14 cellular contexts compared by ENCODE assay signal in genomic region chr3:129004639-129005295, GRCh38. TPM values are rescaled to one million over a fixed set of nuclear protein-coding genes. Genes with fewer than 3 reads are reported as not detected.
A peak's percentile ranks its signal among the peaks of the same experiment; 100 is the strongest.
DNase-seq lines count a peak whose midpoint lies in the region; ATAC-seq and TF ChIP-seq lines count a peak whose summit lies in the region.
"Had no signal": no experiment of that assay in that cellular context is flagged by ENCODE, and none has a peak within 500 bp of the region (broad histone marks: within the 10 kb centered on the region; RNA-seq: fewer than 3 reads in every experiment).

No MANE protein-coding gene starts in this region.

- peak overlapping the region; percentile 1 for H3K27ac Mint-ChIP-seq in activated CD4-positive, alpha-beta T cell treated with anti-CD3 and anti-CD28 coated beads for 36 hours
- no peak overlapping the region for H3K27ac Mint-ChIP-seq in endothelial cell (ENCODE audit: unreplicated experiment)
- H3K27ac Mint-ChIP-seq: activated naive CD4-positive, alpha-beta T cell treated with anti-CD3 and anti-CD28 coated beads, Interleukin-2, amount 10 ng/mL, durations not matched to agents 7 days and 5 days; dendritic cell treated with granulocyte-macrophage colony-stimulating factor and Interleukin-4, amounts not matched to agents 40 ng/mL and 50 ng/mL, for 4 days had no signal

- POLR2A ChIA-PET in activated CD4-positive, alpha-beta T cell treated with anti-CD3 and anti-CD28 coated beads for 36 hours (lab: Charles Lee), result interaction anchor here (1.7 kb wide), 1 partner anchor 11 kb away, joined by 4 read pairs; the partner anchor contains the start of gene CFAP92
- POLR2A ChIA-PET in RWPE1 (lab: Yijun Ruan, JAX; ENCODE audit: low non-redundant PET), result no interaction called here

- H3K4me3 Mint-ChIP-seq in activated CD4-positive, alpha-beta T cell treated with anti-CD3 and anti-CD28 coated beads for 36 hours, result no peak overlapping the region
- peak overlapping the region; percentile 76 for H3K4me3 Mint-ChIP-seq in endothelial cell (ENCODE audit: unreplicated experiment)
- H3K4me3 Mint-ChIP-seq: activated naive CD4-positive, alpha-beta T cell treated with anti-CD3 and anti-CD28 coated beads, Interleukin-2, amount 10 ng/mL, durations not matched to agents 7 days and 5 days; dendritic cell treated with granulocyte-macrophage colony-stimulating factor and Interleukin-4, amounts not matched to agents 40 ng/mL and 50 ng/mL, for 4 days had no signal

- H3K4me1 ChIP-seq in rectal smooth muscle tissue (ENCODE audit: control insufficient read depth, insufficient read depth, low read length), result peaks cover 8% of the 10 kb centered on the region
- peaks cover 4% of the 10 kb centered on the region for H3K4me1 ChIP-seq in prostate gland (replicated peaks)
- H3K4me1 ChIP-seq: uterus had no signal

- peaks cover 25% of the 10 kb centered on the region for H3K27me3 Mint-ChIP-seq in activated CD4-positive, alpha-beta T cell treated with anti-CD3 and anti-CD28 coated beads for 36 hours
- H3K27me3 Mint-ChIP-seq in endothelial cell (ENCODE audit: unreplicated experiment), result peaks cover 19% of the 10 kb centered on the region

- TF ChIP-seq CTCF in endothelial cell (IDR thresholded peaks at IDR 0.05; ENCODE audit: unreplicated experiment), result no peak
- no peak for TF ChIP-seq CTCF in RWPE1 (conservative IDR thresholded peaks at IDR 0.05; ENCODE audit: low read depth)
- no peak for TF ChIP-seq CTCF in prostate gland (IDR thresholded peaks at IDR 0.05)

- no peaks in the 10 kb centered on the region for H3K36me3 Mint-ChIP-seq in activated CD4-positive, alpha-beta T cell treated with anti-CD3 and anti-CD28 coated beads for 36 hours (ENCODE audit: low read depth)
- H3K36me3 Mint-ChIP-seq in endothelial cell (ENCODE audit: low read depth, unreplicated experiment), result peaks cover 39% of the 10 kb centered on the region

- H3K36me3 ChIP-seq in rectal smooth muscle tissue (ENCODE audit: control insufficient read depth, insufficient read depth, low read length), result peaks cover 3% of the 10 kb centered on the region
- H3K36me3 ChIP-seq in prostate gland, result no peaks in the 10 kb centered on the region
- H3K36me3 ChIP-seq: uterus had no signal

- H3K27ac ChIP-seq in rectal smooth muscle tissue (ENCODE audit: low read depth, low read length) (peak overlapping the region; percentile 40), RWPE1 (no peak overlapping the region), prostate gland (peak overlapping the region in 1 of 2 donors; percentile 25)

- TF ChIP-seq POLR2A in prostate gland (IDR thresholded peaks at IDR 0.05), result no peak

- DNase-seq in activated CD4-positive, alpha-beta T cell treated with anti-CD3 and anti-CD28 coated beads for 36 hours, result no peak
- DNase-seq in activated CD4-positive, alpha-beta T cell treated with anti-CD3 and anti-CD28 coated beads, Interleukin-2, amount 50 U/mL, for 48 hours, result no peak
- DNase-seq in NCI-H2081 treated with DMSO at 0.1 percent for 48 hours (lab: John Stamatoyannopoulos, UW) (peak; percentile 48), endothelial cell (ENCODE audit: low spot score) (no peak), NCI-H526 (lab: John Stamatoyannopoulos, UW) (no peak), RWPE1 (ENCODE audit: low spot score) (no peak), prostate gland (ENCODE audit: low spot score) (no peak)
- DNase-seq: ACHN; activated CD4-positive, alpha-beta T cell treated with anti-CD3 and anti-CD28 coated beads for 48 hours; activated naive CD4-positive, alpha-beta T cell treated with anti-CD3 and anti-CD28 coated beads, Interleukin-2, amount 10 ng/mL, durations not matched to agents 7 days and 5 days; kidney glomerular epithelial cell; uterus had no signal

- ATAC-seq in activated CD4-positive, alpha-beta T cell treated with anti-CD3 and anti-CD28 coated beads for 36 hours, result peak; percentile 20

- H3K27me3 ChIP-seq in rectal smooth muscle tissue (ENCODE audit: control insufficient read depth, insufficient read depth, low read length), result peaks cover 14% of the 10 kb centered on the region
- H3K27me3 ChIP-seq in prostate gland (replicated peaks; ENCODE audit: insufficient read depth), result no peaks in the 10 kb centered on the region
- H3K27me3 ChIP-seq: uterus had no signal

- no peaks in the 10 kb centered on the region for H3K9me3 Mint-ChIP-seq in activated CD4-positive, alpha-beta T cell treated with anti-CD3 and anti-CD28 coated beads for 36 hours (ENCODE audit: low read depth)
- no peaks in the 10 kb centered on the region for H3K9me3 Mint-ChIP-seq in endothelial cell (ENCODE audit: unreplicated experiment)
- H3K9me3 Mint-ChIP-seq: activated naive CD4-positive, alpha-beta T cell treated with anti-CD3 and anti-CD28 coated beads, Interleukin-2, amount 10 ng/mL, durations not matched to agents 7 days and 5 days; dendritic cell treated with granulocyte-macrophage colony-stimulating factor and Interleukin-4, amounts not matched to agents 40 ng/mL and 50 ng/mL, for 4 days had no signal

- intact Hi-C loops in activated CD4-positive, alpha-beta T cell treated with anti-CD3 and anti-CD28 coated beads for 36 hours (cut with DNase I, micrococcal nuclease), result no loop called here
- intact Hi-C loops in prostate gland (cut with DNase I), result no loop called here

- 62% methylated on average over 6 of the region's 6 CpGs for WGBS in prostate gland

- H3K9ac ChIP-seq in rectal smooth muscle tissue (ENCODE audit: low read length), result no peak overlapping the region

- no peaks in the 10 kb centered on the region for H3K9me3 ChIP-seq in prostate gland
- H3K9me3 ChIP-seq: uterus had no signal

- CTCF ChIA-PET in activated CD4-positive, alpha-beta T cell treated with anti-CD3 and anti-CD28 coated beads for 36 hours (lab: Charles Lee), result interaction anchor here (0.7 to 2.4 kb wide), 10 partner anchors 9 to 242 kb away, joined by 3 to 12 read pairs (median 4); no protein-coding TSS in a partner anchor
- CTCF ChIA-PET in RWPE1 (lab: Yijun Ruan, JAX), result interaction anchor here (0.5 to 1.8 kb wide), 2 partner anchors 12 to 387 kb away, joined by 3 to 9 read pairs; no protein-coding TSS in a partner anchor

- peaks cover 29% of the 10 kb centered on the region for H3K4me1 Mint-ChIP-seq in activated CD4-positive, alpha-beta T cell treated with anti-CD3 and anti-CD28 coated beads for 36 hours
- peaks cover 38% of the 10 kb centered on the region for H3K4me1 Mint-ChIP-seq in endothelial cell (ENCODE audit: unreplicated experiment)

- H3K4me3 ChIP-seq in rectal smooth muscle tissue (ENCODE audit: low read length) (peak overlapping the region; percentile 40), prostate gland (no peak overlapping the region)
- H3K4me3 ChIP-seq: uterus had no signal

RNA-seq across cellular contexts. Expression of gene EFCC1, which starts 3.7 kb away (rescaled TPM):
- under 1 TPM; 0.19 to 0.39 TPM for total RNA-seq in activated CD4-positive, alpha-beta T cell treated with anti-CD3 and anti-CD28 coated beads for 36 hours
- 15.9 TPM for total RNA-seq in endothelial cell (ENCODE audit: unreplicated experiment)
- total RNA-seq in prostate gland, result 1 to 10 TPM; 1.8 to 4.0 TPM

RNA-seq across cellular contexts. Expression of gene CFAP92, which starts 10.9 kb away (rescaled TPM):
- total RNA-seq in activated CD4-positive, alpha-beta T cell treated with anti-CD3 and anti-CD28 coated beads for 36 hours, result under 1 TPM; 0.64 to 0.88 TPM
- total RNA-seq in endothelial cell (ENCODE audit: unreplicated experiment) (3.7 TPM), prostate gland (1 to 10 TPM; 1.7 to 4.3 TPM)

RNA-seq across cellular contexts. Expression of gene GP9, which starts 55.8 kb away (rescaled TPM):
- not detected for total RNA-seq in activated CD4-positive, alpha-beta T cell treated with anti-CD3 and anti-CD28 coated beads for 36 hours
- 1.5 TPM for total RNA-seq in endothelial cell (ENCODE audit: unreplicated experiment)
- total RNA-seq in prostate gland, result not detected
